In genomic region chr5:134543820-134544692, GRCh38 we compare ENCODE assay signal across 8 cellular contexts. TPM values are rescaled to one million over a fixed set of nuclear protein-coding genes. Genes with fewer than 3 reads are reported as not detected.
A peak's percentile ranks its signal among the peaks of the same experiment; 100 is the strongest.
DNase-seq lines count a peak whose midpoint lies in the region; ATAC-seq and TF ChIP-seq lines count a peak whose summit lies in the region.

No MANE protein-coding gene starts in this region.

- H3K4me1 ChIP-seq in heart right ventricle (peaks cover 7 to 81% (median 64%) of the 10 kb centered on the region in 9 donors), hepatocyte (ENCODE audit: insufficient read depth) (no peaks in the 10 kb centered on the region)

- H3K79me2 ChIP-seq in hepatocyte: peaks cover 8% of the 10 kb centered on the region

- H3K27ac ChIP-seq in heart right ventricle (peak overlapping the region in 9 of 10 donors; percentile 49 to 71 (median 59)), hepatocyte (no peak overlapping the region)

- intact Hi-C loops in heart right ventricle (cut with DNase I): no loop called here
- intact Hi-C loops in left cardiac atrium (cut with DNase I): no loop called here

- peak in 3 of 8 donors; percentile 12 to 31 (median 20) for ATAC-seq in heart right ventricle
- ATAC-seq in left cardiac atrium: no peak
- peak; percentile 35 for ATAC-seq in HG03039 (IDR thresholded peaks at IDR 0.05; ENCODE audit: unreplicated experiment)

- H3K4me2 ChIP-seq in hepatocyte: no peak overlapping the region

- H3K27me3 ChIP-seq in heart right ventricle (no peaks in the 10 kb centered on the region), hepatocyte (no peaks in the 10 kb centered on the region)

- DNase-seq in heart right ventricle: no peak
- no peak for DNase-seq in left cardiac atrium
- peak in 2 of 3 experiments; percentile 33 to 37 for DNase-seq in activated CD8-positive, alpha-beta memory T cell treated with anti-CD3 and anti-CD28 coated beads for 48 hours (ENCODE audit: low read depth in 2 of 3, low spot score in 2 of 3)
- DNase-seq in stimulated activated CD4-positive, alpha-beta T cell treated with anti-CD3 and anti-CD28 coated beads, Interleukin-15, amount 100 ng/mL, for 24 hours: peak; percentile 68
- no peak for DNase-seq in NCI-H1417 (lab: John Stamatoyannopoulos, UW)
- no peak for DNase-seq in hepatocyte (ENCODE audit: low spot score)
- no peak for DNase-seq in SK-N-DZ (ENCODE audit: low spot score)

- H3K4me3 ChIP-seq in heart right ventricle (no peak overlapping the region), hepatocyte (no peak overlapping the region)

- no peak overlapping the region for H2AFZ ChIP-seq in hepatocyte

- H3K36me3 ChIP-seq in heart right ventricle (peaks cover 0 to 78% (median 19%) of the 10 kb centered on the region in 9 donors), hepatocyte (replicated peaks; ENCODE audit: insufficient read depth, low read depth) (no peaks in the 10 kb centered on the region)

- H3K9me3 ChIP-seq in heart right ventricle (no peaks in the 10 kb centered on the region), hepatocyte (ENCODE audit: low read depth) (no peaks in the 10 kb centered on the region)

- TF ChIP-seq CTCF in heart right ventricle (IDR thresholded peaks at IDR 0.05) (no peak), hepatocyte (IDR thresholded peaks at IDR 0.05; ENCODE audit: poor library complexity) (no peak)

- no peaks in the 10 kb centered on the region for H3K9me2 ChIP-seq in hepatocyte (replicated peaks; ENCODE audit: insufficient read depth)

- peaks cover 10% of the 10 kb centered on the region for H4K20me1 ChIP-seq in hepatocyte (ENCODE audit: insufficient read depth, poor library complexity, severe bottlenecking)

- 52 to 66% methylated on average over 11 of the region's 11 CpGs for WGBS in heart right ventricle, 2 donors
- 93% methylated on average over 11 of the region's 11 CpGs for WGBS in hepatocyte (ENCODE audit: low lambda C conversion rate, missing lambda C conversion rate)

RNA-seq across cellular contexts. Expression of gene JADE2, which starts 18.6 kb away (rescaled TPM):
- total RNA-seq in heart right ventricle (10 to 100 TPM; 17.9 to 38.5 (median 25.2) TPM), left cardiac atrium (10 to 100 TPM; 34.7 to 49.0 TPM), hepatocyte (35.4 and 36.1 TPM in 2 replicates)
- polyA plus RNA-seq in heart right ventricle (1 to 10 TPM; 5.4 to 7.9 TPM), hepatocyte (14.9 and 15.2 TPM in 2 replicates)
- polyA plus RNA-seq in SK-N-DZ (2014; cell fraction: cytosol; rRNA removed): 1.7 and 3.2 TPM in 2 replicates
- polyA plus RNA-seq in SK-N-DZ (2014; cell fraction: nucleus; rRNA removed): 1.6 and 3.0 TPM in 2 replicates

Comparison
In these comparisons a context has a peak if more than half of its experiments do, and no peak if none do; other contexts are left out.
1. DNase-seq: peak in activated CD8-positive, alpha-beta memory T cell treated with anti-CD3 and anti-CD28 coated beads for 48 hours (2 of 3) and stimulated activated CD4-positive, alpha-beta T cell treated with anti-CD3 and anti-CD28 coated beads, Interleukin-15, amount 100 ng/mL, for 24 hours (single experiment); none in heart right ventricle (0 of 2), left cardiac atrium (single experiment), NCI-H1417 (0 of 3), hepatocyte (single experiment) and SK-N-DZ (single experiment).